Comparison of ENCODE assay signal across 27 cellular contexts in the genomic region with DNA sequence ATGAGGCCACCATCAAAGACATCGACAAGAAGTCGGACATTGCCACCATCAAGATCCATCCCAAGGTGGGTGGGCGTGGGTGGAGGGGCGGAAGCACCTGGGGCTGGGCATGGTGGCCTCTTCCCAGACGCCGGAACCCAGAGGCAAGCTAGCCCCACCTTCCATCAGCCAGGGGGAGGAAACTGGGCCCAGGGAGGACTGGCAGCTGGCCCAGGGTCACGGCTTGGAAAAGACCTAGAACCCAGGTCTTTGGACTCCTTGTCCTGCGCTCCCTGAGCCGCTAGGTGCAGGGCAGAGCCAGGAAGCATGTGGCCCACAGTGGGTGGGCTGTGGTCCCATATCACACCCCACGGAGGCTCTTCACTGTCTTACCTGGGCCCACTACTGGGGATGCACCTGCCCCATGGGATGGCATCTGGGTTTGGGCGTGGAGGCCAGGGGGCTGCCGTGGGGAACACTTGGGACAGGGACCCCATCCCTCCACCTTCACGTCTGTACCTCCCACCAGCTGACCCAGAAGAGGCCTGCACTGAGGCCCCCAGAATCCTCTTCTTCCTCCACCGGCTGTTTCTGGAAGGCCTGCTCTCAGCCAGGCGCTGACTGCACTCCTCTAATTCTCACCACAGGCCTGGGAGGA. TPM values are rescaled to one million over a fixed set of nuclear protein-coding genes. Genes with fewer than 3 reads are reported as not detected.
"Had no signal": no experiment of that assay in that cellular context is flagged by ENCODE, and none has a peak within 500 bp of the region (broad histone marks: within the 10 kb centered on the region; RNA-seq: fewer than 3 reads in every experiment).

No MANE protein-coding gene starts in this region.

- H3K4me2 ChIP-seq: neural progenitor cell had no signal

- H3K4me1 ChIP-seq: adrenal gland, ascending aorta, lower lobe of right lung, neural progenitor cell had no signal

- H3K9me3 ChIP-seq: adrenal gland, ascending aorta, gastrocnemius medialis, lower lobe of right lung, testis had no signal

- H3K36me3 ChIP-seq: adrenal gland, ascending aorta, cardiac muscle cell, gastrocnemius medialis, lower lobe of right lung, neural progenitor cell had no signal

- H3K4me3 ChIP-seq: adrenal gland, ascending aorta, cardiac muscle cell, gastrocnemius medialis, lower lobe of right lung, neural progenitor cell, testis had no signal

- H3K27ac ChIP-seq: adrenal gland, ascending aorta, cardiac muscle cell, gastrocnemius medialis, lower lobe of right lung, neural progenitor cell, testis, VCaP had no signal

- ATAC-seq: effector memory CD8-positive, alpha-beta T cell; gastrocnemius medialis; lower lobe of right lung; natural killer cell; stimulated activated naive CD8-positive, alpha-beta T cell treated with anti-CD3 and anti-CD28 coated beads, Interleukin-15, Interleukin-2, amounts not matched to agents 100 U/mL and 50 U/mL, for 24 hours had no signal

- DNase-seq: activated CD4-positive, alpha-beta T cell treated with anti-CD3 and anti-CD28 coated beads for 4 hours; activated CD4-positive, alpha-beta T cell treated with anti-CD3 and anti-CD28 coated beads, Interleukin-2, amount 50 U/mL, for 48 hours; activated CD8-positive, alpha-beta memory T cell treated with anti-CD3 and anti-CD28 coated beads for 24 hours; activated effector memory CD4-positive, alpha-beta T cell treated with Interleukin-2 at 50 U/mL for 16 hours; activated naive CD4-positive, alpha-beta T cell treated with Interleukin-2 at 50 U/mL for 16 hours; activated naive CD8-positive, alpha-beta T cell treated with anti-CD3 and anti-CD28 coated beads for 36 hours; adrenal gland; cortex of kidney; effector memory CD8-positive, alpha-beta T cell; erythroblast; gastrocnemius medialis; hippocampal formation; lower lobe of right lung; mesenchymal stem cell; natural killer cell; retina; stimulated activated CD4-positive, alpha-beta T cell treated with anti-CD3 and anti-CD28 coated beads, Interleukin-2, amount 100 ng/mL, for 48 hours; stimulated activated naive CD8-positive, alpha-beta T cell treated with anti-CD3 and anti-CD28 coated beads, Interleukin-15, Interleukin-2, amounts not matched to agents 100 U/mL and 50 U/mL, for 24 hours; T-helper 9 cell; testis; trophoblast cell had no signal

- H2AFZ ChIP-seq: neural progenitor cell had no signal

- H3K27me3 ChIP-seq: adrenal gland, ascending aorta, cardiac muscle cell, gastrocnemius medialis, neural progenitor cell, testis had no signal

RNA-seq across cellular contexts. Expression of a gene that starts 17.3 kb away (rescaled TPM):
- total RNA-seq: activated naive CD8-positive, alpha-beta T cell treated with anti-CD3 and anti-CD28 coated beads for 36 hours; mononuclear cell; natural killer cell; T-helper 1 cell treated with Interleukin-12 subunit alpha and Interleukin-12 subunit beta and Interleukin-4 antibody, amounts not matched to agents 30 ng/mL and 1 ng/mL, for 36 hours had no signal
